Comparison of ENCODE assay signal across 11 cellular contexts in genomic region chr7:116988363-116988989, GRCh38. TPM values are rescaled to one million over a fixed set of nuclear protein-coding genes. Genes with fewer than 3 reads are reported as not detected.
DNase-seq lines count a peak whose midpoint lies in the region; ATAC-seq, FAIRE-seq and TF ChIP-seq lines count a peak whose summit lies in the region.
"Had no signal": no experiment of that assay in that cellular context is flagged by ENCODE, and none has a peak within 500 bp of the region (broad histone marks: within the 10 kb centered on the region; RNA-seq: fewer than 3 reads in every experiment).

No MANE protein-coding gene starts in this region.

- peak; percentile 2 for TF ChIP-seq CTCF in AG09309 (IDR thresholded peaks at IDR 0.05; ENCODE audit: control insufficient read depth, insufficient read depth, low read depth, low read length, missing control alignments)
- TF ChIP-seq CTCF in RWPE2 (IDR thresholded peaks at IDR 0.05; ENCODE audit: poor library complexity, severe bottlenecking) = peak; percentile 76
- peak; percentile 11 for TF ChIP-seq CTCF in kidney (IDR thresholded peaks at IDR 0.05; ENCODE audit: borderline replicate concordance, extremely low read depth, insufficient read depth)
- peak in 2 of 4 experiments; percentile 29 to 43 for TF ChIP-seq CTCF in uterus (IDR thresholded peaks at IDR 0.05)

- no peak for DNase-seq in AG09309 (ENCODE audit: low read depth)
- peak; percentile 40 for DNase-seq in GM23248
- no peak for DNase-seq in RWPE2 (ENCODE audit: low spot score)
- DNase-seq in kidney = no peak
- no peak for DNase-seq in uterus
- DNase-seq in COR-L47 (lab: John Stamatoyannopoulos, UW) = no peak
- no peak for DNase-seq in AG08396 (ENCODE audit: low spot score)
- DNase-seq: activated B cell treated with CpG ODN at 0.5 μM for 24 hours, KBM-7 had no signal

- H3K36me3 ChIP-seq in GM23248 (ENCODE audit: low read depth) (no peaks in the 10 kb centered on the region), RWPE2 (ENCODE audit: low read depth) (no peaks in the 10 kb centered on the region), kidney (ENCODE audit: control insufficient read depth in 1 of 2, insufficient read depth in 2 of 2, low read length in 2 of 2) (no peaks in the 10 kb centered on the region), uterus (no peaks in the 10 kb centered on the region)

- H3K79me2 ChIP-seq in GM23248 (ENCODE audit: insufficient read depth) = peaks cover 86% of the 10 kb centered on the region

- H2AFZ ChIP-seq in GM23248 = no peak overlapping the region

- TF ChIP-seq POLR2A in uterus (IDR thresholded peaks at IDR 0.05) = no peak

- no peaks in the 10 kb centered on the region for H3K9me2 ChIP-seq in GM23248 (ENCODE audit: insufficient read depth)

- FAIRE-seq in kidney (lab: Jason Lieb, UNC) = peak; percentile 91
- FAIRE-seq: astrocyte had no signal

- no peak overlapping the region for H3K9ac ChIP-seq in GM23248
- H3K9ac ChIP-seq in kidney (ENCODE audit: low read length in 2 of 2) = no peak overlapping the region

- H3K4me1 ChIP-seq in GM23248 (ENCODE audit: insufficient read depth) (0 out of 2 replicates have a peak, but pooled peaks cover 11% of the 10 kb centered on the region), RWPE2 (ENCODE audit: insufficient read depth, poor library complexity, severe bottlenecking) (no peaks in the 10 kb centered on the region), kidney (ENCODE audit: control insufficient read depth in 1 of 2, insufficient read depth in 1 of 2, low read depth in 1 of 2, low read length in 2 of 2) (peaks cover 6 to 11% of the 10 kb centered on the region in 2 donors), uterus (no peaks in the 10 kb centered on the region)

- in situ Hi-C loops in GM23248 (cut with MboI) = loop anchor here (5.0 kb wide), 1 partner anchor 134 kb away; no protein-coding TSS in a partner anchor

- H3K27ac ChIP-seq in GM23248 (no peak overlapping the region), RWPE2 (ENCODE audit: poor library complexity, severe bottlenecking) (no peak overlapping the region), kidney (ENCODE audit: low read depth in 2 of 2, low read length in 2 of 2) (no peak overlapping the region), uterus (no peak overlapping the region)

- peaks cover 11% of the 10 kb centered on the region for H3F3A ChIP-seq in GM23248 (ENCODE audit: insufficient read depth)

- H3K27me3 ChIP-seq in GM23248 (replicated peaks; ENCODE audit: insufficient read depth) (no peaks in the 10 kb centered on the region), RWPE2 (ENCODE audit: insufficient read depth, poor library complexity, severe bottlenecking) (no peaks in the 10 kb centered on the region), uterus (no peaks in the 10 kb centered on the region)

- no peak for ATAC-seq in RWPE2 (ENCODE audit: low read depth)
- ATAC-seq in GM21390 (IDR thresholded peaks at IDR 0.05; ENCODE audit: unreplicated experiment) = no peak

- H4K20me1 ChIP-seq in GM23248 (ENCODE audit: insufficient read depth) = no peaks in the 10 kb centered on the region

- 45 to 46% methylated on average over 4 of the region's 4 CpGs for WGBS in GM23248 (ENCODE audit: low coverage in 1 of 2, low lambda C conversion rate in 2 of 2, missing lambda C conversion rate in 2 of 2), 2 experiments

- H3K4me3 ChIP-seq in AG09309 (ENCODE audit: control insufficient read depth, low read depth, low read length) = no peak overlapping the region
- no peak overlapping the region for H3K4me3 ChIP-seq in GM23248
- H3K4me3 ChIP-seq in RWPE2 (ENCODE audit: severe bottlenecking) = no peak overlapping the region
- H3K4me3 ChIP-seq in kidney (ENCODE audit: low read length in 2 of 2) = no peak overlapping the region
- no peak overlapping the region for H3K4me3 ChIP-seq in uterus

- H3K4me2 ChIP-seq in GM23248 (ENCODE audit: unreplicated experiment) = no peak overlapping the region

- intact Hi-C loops in kidney (cut with DNase I) = no loop called here
- intact Hi-C loops in uterus (cut with DNase I; ENCODE audit: low total_unique reads) = loop anchor here (10.0 kb wide), 1 partner anchor 126 kb away; no protein-coding TSS in a partner anchor

- no peaks in the 10 kb centered on the region for H3K9me3 ChIP-seq in GM23248 (ENCODE audit: low read depth)
- H3K9me3 ChIP-seq in RWPE2 (ENCODE audit: severe bottlenecking) = no peaks in the 10 kb centered on the region
- no peaks in the 10 kb centered on the region for H3K9me3 ChIP-seq in kidney (ENCODE audit: control insufficient read depth in 1 of 2, low read length in 2 of 2)
- no peaks in the 10 kb centered on the region for H3K9me3 ChIP-seq in uterus

RNA-seq across cellular contexts. Expression of gene ST7, which starts 35.2 kb away (rescaled TPM):
- 17.8 and 28.2 TPM in 2 replicates for total RNA-seq in GM23248 (2014; rRNA removed; shearing (Covaris generic))
- polyA plus RNA-seq in GM23248 (2016; fragmentation: Nextera tagmentation; extraction: Ambion mirVana) = 21.9 and 22.7 TPM in 2 replicates
- total RNA-seq in kidney = 21.5 TPM
- 29.8 TPM for polyA plus RNA-seq in kidney (ENCODE audit: insufficient read depth, low read depth, low replicate concordance)
- total RNA-seq in uterus = 10 to 100 TPM; 27.4 to 41.0 (median 31.4) TPM
